14 cellular contexts compared by ENCODE assay signal in genomic region chr14:103742499-103743255, GRCh38.
"Had no signal": no experiment of that assay in that cellular context is flagged by ENCODE, and none has a peak within 500 bp of the region (broad histone marks: within the 10 kb centered on the region; RNA-seq: fewer than 3 reads in every experiment).

No MANE protein-coding gene starts in this region.

- H3K27ac ChIP-seq: epithelial cell of prostate, lower lobe of right lung, right atrium auricular region had no signal

- ATAC-seq: lower lobe of right lung; naive thymus-derived CD4-positive, alpha-beta T cell; stimulated activated memory B cell treated with anti-CD40 and anti-IgM and Interleukin-4, amounts not matched to agents 10 μg/mL and 1 μg/mL and 100 μg/mL, for 72 hours had no signal

- H3K27me3 ChIP-seq: right atrium auricular region had no signal

- DNase-seq: activated CD4-positive, alpha-beta T cell treated with anti-CD3 and anti-CD28 coated beads, Interleukin-2, amount 50 U/mL, for 1 hour; activated gamma-delta T cell; activated naive CD8-positive, alpha-beta T cell treated with anti-CD3 and anti-CD28 coated beads for 36 hours; activated T-cell treated with anti-CD3 and anti-CD28 coated beads, Interleukin-2, amount 50 U/mL, for 1 hour; cortex of kidney; effector CD8-positive, alpha-beta T cell; hippocampal formation; lower lobe of right lung; naive thymus-derived CD4-positive, alpha-beta T cell; stimulated activated CD4-positive, alpha-beta T cell treated with anti-CD3 and anti-CD28 coated beads, Interleukin-1b, Interleukin-23, amount 100 ng/mL, for 48 hours; substantia nigra had no signal

- H3K4me3 ChIP-seq: lower lobe of right lung, right atrium auricular region had no signal

- H3K9me3 ChIP-seq: lower lobe of right lung, right atrium auricular region had no signal
